Comparison of ENCODE assay signal across 35 cellular contexts in the genomic region with DNA sequence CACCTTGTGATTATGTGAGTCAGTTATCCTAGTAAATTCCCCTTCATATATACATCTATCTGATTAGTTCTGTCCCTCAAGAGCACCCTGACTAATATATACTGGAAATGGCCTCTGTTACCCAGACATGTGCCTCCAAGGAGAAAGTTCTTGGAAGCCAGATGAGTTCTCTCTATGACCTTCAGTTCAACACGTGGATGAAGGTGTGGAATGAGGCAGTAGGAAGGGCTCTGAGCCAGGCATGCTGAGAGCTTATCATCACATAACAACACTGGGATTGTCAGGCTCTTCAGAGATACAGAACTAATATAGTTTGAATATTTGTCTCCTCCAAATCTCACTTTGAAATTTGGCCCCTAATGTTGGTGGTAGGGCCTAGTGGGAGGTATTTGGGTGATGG.
"Had no signal": no experiment of that assay in that cellular context is flagged by ENCODE, and none has a peak within 500 bp of the region (broad histone marks: within the 10 kb centered on the region; RNA-seq: fewer than 3 reads in every experiment).

No MANE protein-coding gene starts in this region.

- H3K27ac ChIP-seq: KMS-11 had no signal

- H3K4me3 ChIP-seq: MG63 had no signal

- H3K36me3 ChIP-seq: MG63 had no signal

- DNase-seq: Karpas-422, Kasumi-1, KG1, MG63, MM.1S, MV-4-11, NCI-H1048, NCI-H1092, NCI-H1092 treated with DMSO at 0.1 percent for 48 hours, NCI-H1105, NCI-H1105 treated with DMSO at 0.1 percent for 48 hours, NCI-H1417, NCI-H1417 treated with DMSO at 0.1 percent for 48 hours, NCI-H1436, NCI-H1436 treated with DMSO at 0.1 percent for 48 hours, NCI-H146, NCI-H1694, NCI-H1694 treated with DMSO at 0.1 percent for 48 hours, NCI-H187, NCI-H187 treated with DMSO at 0.1 percent for 48 hours, NCI-H1930, NCI-H2029, NCI-H2029 treated with DMSO at 0.1 percent for 48 hours, NCI-H2081, NCI-H2081 treated with DMSO at 0.1 percent for 48 hours, NCI-H2107, NCI-H2171, NCI-H2171 treated with DMSO at 0.1 percent for 48 hours, NCI-H2227 treated with DMSO at 0.1 percent for 48 hours, NCI-H226, NCI-H345, NCI-H446, NCI-H446 treated with DMSO at 0.1 percent for 48 hours, NCI-H510A had no signal
